Comparison of ENCODE assay signal across 18 cellular contexts in genomic region chr2:235701206-235701605, GRCh38.
"Had no signal": no experiment of that assay in that cellular context is flagged by ENCODE, and none has a peak within 500 bp of the region (broad histone marks: within the 10 kb centered on the region; RNA-seq: fewer than 3 reads in every experiment).

No MANE protein-coding gene starts in this region.

- H3K36me3 Mint-ChIP-seq: memory B cell had no signal

- H3K9me3 Mint-ChIP-seq: activated CD4-positive, alpha-beta T cell treated with anti-CD3 and anti-CD28 coated beads, Interleukin-2, amount 10 ng/mL, durations not matched to agents 7 days and 5 days; activated naive CD4-positive, alpha-beta T cell treated with anti-CD3 and anti-CD28 coated beads for 36 hours; activated T-cell treated with anti-CD3 and anti-CD28 coated beads, Interleukin-2, amount 50 U/mL, for 24 hours; central memory CD8-positive, alpha-beta T cell; memory B cell; T-helper 1 cell treated with Interleukin-12 subunit alpha and Interleukin-12 subunit beta and Interleukin-4 antibody, amounts not matched to agents 30 μg/mL and 1 μg/mL, for 36 hours had no signal

- H3K4me1 Mint-ChIP-seq: activated CD4-positive, alpha-beta T cell treated with anti-CD3 and anti-CD28 coated beads, Interleukin-2, amount 10 ng/mL, durations not matched to agents 7 days and 5 days; memory B cell had no signal

- H3K27me3 Mint-ChIP-seq: central memory CD8-positive, alpha-beta T cell; memory B cell had no signal

- H3K27ac Mint-ChIP-seq: activated CD4-positive, alpha-beta T cell treated with anti-CD3 and anti-CD28 coated beads, Interleukin-2, amount 10 ng/mL, durations not matched to agents 7 days and 5 days; activated CD8-positive, alpha-beta T cell treated with anti-CD3 and anti-CD28 coated beads, Interleukin-2, amount 10 ng/mL, durations not matched to agents 7 days and 5 days; activated naive CD4-positive, alpha-beta T cell treated with anti-CD3 and anti-CD28 coated beads for 36 hours; activated T-cell treated with anti-CD3 and anti-CD28 coated beads, Interleukin-2, amount 50 U/mL, for 24 hours; memory B cell; nephron; T-helper 1 cell treated with Interleukin-12 subunit alpha and Interleukin-12 subunit beta and Interleukin-4 antibody, amounts not matched to agents 30 μg/mL and 1 μg/mL, for 36 hours had no signal

- H3K36me3 ChIP-seq: gastrocnemius medialis, left ventricle myocardium inferior, thyroid gland had no signal

- H3K9me3 ChIP-seq: gastrocnemius medialis, left ventricle myocardium inferior, thyroid gland had no signal

- H3K4me3 ChIP-seq: coronary artery, gastrocnemius medialis, left ventricle myocardium inferior, thyroid gland had no signal

- H3K27me3 ChIP-seq: gastrocnemius medialis, thyroid gland had no signal

- ATAC-seq: activated CD4-positive, CD25-positive, alpha-beta regulatory T cell treated with anti-CD3 and anti-CD28 coated beads, Interleukin-2, amount 50 U/mL, for 24 hours; activated CD8-positive, alpha-beta T cell treated with anti-CD3 and anti-CD28 coated beads, Interleukin-2, amount 10 ng/mL, durations not matched to agents 7 days and 5 days; gastrocnemius medialis had no signal

- H3K4me3 Mint-ChIP-seq: activated CD4-positive, alpha-beta T cell treated with anti-CD3 and anti-CD28 coated beads, Interleukin-2, amount 10 ng/mL, durations not matched to agents 7 days and 5 days; activated CD8-positive, alpha-beta T cell treated with anti-CD3 and anti-CD28 coated beads, Interleukin-2, amount 10 ng/mL, durations not matched to agents 7 days and 5 days; activated naive CD4-positive, alpha-beta T cell treated with anti-CD3 and anti-CD28 coated beads for 36 hours; activated T-cell treated with anti-CD3 and anti-CD28 coated beads, Interleukin-2, amount 50 U/mL, for 24 hours; central memory CD8-positive, alpha-beta T cell; memory B cell; nephron; T-helper 1 cell treated with Interleukin-12 subunit alpha and Interleukin-12 subunit beta and Interleukin-4 antibody, amounts not matched to agents 30 μg/mL and 1 μg/mL, for 36 hours had no signal

- H3K4me1 ChIP-seq: thyroid gland had no signal

- DNase-seq: activated CD4-positive, alpha-beta T cell treated with anti-CD3 and anti-CD28 coated beads, Interleukin-2, amount 10 ng/mL, durations not matched to agents 7 days and 5 days; activated CD8-positive, alpha-beta T cell treated with anti-CD3 and anti-CD28 coated beads, Interleukin-2, amount 10 ng/mL, durations not matched to agents 7 days and 5 days; activated naive CD4-positive, alpha-beta T cell treated with anti-CD3 and anti-CD28 coated beads for 36 hours; activated T-cell treated with anti-CD3 and anti-CD28 coated beads, Interleukin-2, amount 50 U/mL, for 24 hours; anterior cingulate cortex; gastrocnemius medialis; kidney glomerular epithelial cell; left ventricle myocardium inferior; nucleus accumbens; stimulated activated CD4-positive, alpha-beta T cell treated with anti-CD3 and anti-CD28 coated beads, Interleukin-2, amount 100 ng/mL, for 24 hours; stimulated activated naive CD4-positive, alpha-beta T cell treated with Interleukin-2 at 50 U/mL for 16 hours; thyroid gland had no signal

- H3K27ac ChIP-seq: coronary artery, gastrocnemius medialis, left ventricle myocardium inferior, thyroid gland had no signal
